9 cellular contexts compared by ENCODE assay signal in genomic region chr9:127520941-127521918, GRCh38.
DNase-seq lines count a peak whose midpoint lies in the region; ATAC-seq and TF ChIP-seq lines count a peak whose summit lies in the region.
"Had no signal": no experiment of that assay in that cellular context is flagged by ENCODE, and none has a peak within 500 bp of the region (broad histone marks: within the 10 kb centered on the region; RNA-seq: fewer than 3 reads in every experiment).

No MANE protein-coding gene starts in this region.

- no peak for TF ChIP-seq CTCF in fibroblast of mammary gland (conservative IDR thresholded peaks at IDR 0.05; ENCODE audit: control insufficient read depth, insufficient read depth, low read depth, low read length)
- TF ChIP-seq CTCF in natural killer cell (IDR thresholded peaks at IDR 0.05) = no peak

- peaks cover 0 to 4% of the 10 kb centered on the region in 2 donors for H3K9me3 Mint-ChIP-seq in natural killer cell

- no peak overlapping the region for H3K4me3 Mint-ChIP-seq in natural killer cell
- H3K4me3 Mint-ChIP-seq: T-helper 17 cell had no signal

- H3K27me3 Mint-ChIP-seq in natural killer cell (ENCODE audit: low read depth in 2 of 2) = no peaks in the 10 kb centered on the region
- H3K27me3 Mint-ChIP-seq: T-helper 17 cell had no signal

- H3K9me3 ChIP-seq in aorta (ENCODE audit: control insufficient read depth, low read length) = no peaks in the 10 kb centered on the region

- no peak overlapping the region for H3K27ac Mint-ChIP-seq in natural killer cell
- H3K27ac Mint-ChIP-seq: T-helper 17 cell had no signal

- no peaks in the 10 kb centered on the region for H3K27me3 ChIP-seq in aorta (ENCODE audit: control insufficient read depth in 1 of 2, insufficient read depth in 2 of 2, low read length in 1 of 2)

- H3K36me3 Mint-ChIP-seq in natural killer cell = no peaks in the 10 kb centered on the region

- peak overlapping the region in 1 of 2 donors; percentile 78 for H3K27ac ChIP-seq in aorta (ENCODE audit: low read depth in 1 of 2, low read length in 2 of 2)
- H3K27ac ChIP-seq: HL-60 had no signal

- DNase-seq in RPMI7951 (ENCODE audit: low read depth) = peak; percentile 94
- peak; percentile 87 for DNase-seq in fibroblast of mammary gland (ENCODE audit: low read depth)
- DNase-seq in myocyte (ENCODE audit: low read depth) = peak; percentile 83
- DNase-seq in aorta = peak; percentile 59 to 75
- no peak for DNase-seq in natural killer cell
- DNase-seq in activated CD4-positive, alpha-beta T cell treated with anti-CD3 and anti-CD28 coated beads, Interleukin-2, amount 50 U/mL, for 4 hours = no peak
- DNase-seq: T-helper 17 cell had no signal

- peaks cover 0 to 9% of the 10 kb centered on the region in 2 donors for H3K4me1 Mint-ChIP-seq in natural killer cell

- ATAC-seq in aorta (ENCODE audit: low FRiP score) = peak; percentile 49
- ATAC-seq in natural killer cell = no peak
- ATAC-seq in HG03520 (IDR thresholded peaks at IDR 0.05; ENCODE audit: unreplicated experiment) = no peak
- ATAC-seq: T-helper 17 cell had no signal

- H3K4me3 ChIP-seq in fibroblast of mammary gland (ENCODE audit: control insufficient read depth, low read depth, low read length) (no peak overlapping the region), aorta (ENCODE audit: low read length in 2 of 2) (no peak overlapping the region)

- WGBS in aorta, 2 donors = 35 to 39% methylated on average over 20 of the region's 20 CpGs

- peaks cover 0 to 6% of the 10 kb centered on the region in 2 donors for H3K36me3 ChIP-seq in aorta (ENCODE audit: control insufficient read depth in 1 of 2, insufficient read depth in 2 of 2, low read length in 1 of 2)

- intact Hi-C loops in aorta (cut with DNase I) = no loop called here
- intact Hi-C loops in natural killer cell (cut with micrococcal nuclease) = no loop called here

- H3K4me1 ChIP-seq in aorta (ENCODE audit: control insufficient read depth in 1 of 2, insufficient read depth in 2 of 2, low read length in 2 of 2) = no peaks in the 10 kb centered on the region

Comparison
In these comparisons a context has a peak if more than half of its experiments do, and no peak if none do; other contexts are left out.
1. DNase-seq: peak in RPMI7951 (single experiment), fibroblast of mammary gland (single experiment), myocyte (single experiment) and aorta (2 of 2); none in natural killer cell (single experiment) and activated CD4-positive, alpha-beta T cell treated with anti-CD3 and anti-CD28 coated beads, Interleukin-2, amount 50 U/mL, for 4 hours (0 of 2).